ENCODE assay signal across 8 cellular contexts in the genomic region with DNA sequence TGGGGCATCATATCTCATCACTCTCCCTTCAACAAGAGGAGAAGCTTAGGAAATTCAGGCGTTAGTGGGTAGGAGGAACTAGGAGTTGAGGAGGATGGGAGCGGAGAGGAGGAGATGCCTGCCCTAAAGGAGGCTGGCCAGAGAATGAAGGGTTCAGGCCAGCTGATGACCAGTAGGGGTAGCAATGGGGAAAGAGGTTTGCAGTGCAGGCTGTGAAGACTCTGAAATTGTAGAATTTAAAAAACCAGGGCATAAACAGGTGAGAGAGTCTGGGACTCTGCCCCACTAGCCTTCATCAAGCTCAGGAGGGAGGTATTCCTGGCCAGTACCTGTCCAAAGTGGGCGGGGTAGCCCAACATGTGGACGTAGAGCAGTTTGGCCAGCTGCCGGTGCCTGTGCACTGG. TPM values are rescaled to one million over a fixed set of nuclear protein-coding genes. Genes with fewer than 3 reads are reported as not detected.
DNase-seq lines count a peak whose midpoint lies in the region; ATAC-seq and TF ChIP-seq lines count a peak whose summit lies in the region.

No MANE protein-coding gene starts in this region.

- no peak overlapping the region for H3K23ac ChIP-seq in H9 (ENCODE audit: insufficient read length, low read depth, low read length)

- H2AK5ac ChIP-seq in H9 (ENCODE audit: insufficient read length, low read length) = no peak overlapping the region

- peaks cover 22% of the 10 kb centered on the region for H3K4me1 ChIP-seq in CD8-positive, alpha-beta memory T cell (ENCODE audit: insufficient read depth, low read length)
- H3K4me1 ChIP-seq in H9 (ENCODE audit: insufficient read depth, low read length) (peaks cover 9% of the 10 kb centered on the region), heart right ventricle (peaks cover 2 to 28% (median 12%) of the 10 kb centered on the region in 9 donors)

- no peaks in the 10 kb centered on the region for H3K27me3 ChIP-seq in CD8-positive, alpha-beta memory T cell (ENCODE audit: insufficient read depth, low read length, poor library complexity, severe bottlenecking)
- H3K27me3 ChIP-seq in H9 (ENCODE audit: insufficient read depth, low read length) (no peaks in the 10 kb centered on the region), heart right ventricle (peaks cover 0 to 9% (median 0%) of the 10 kb centered on the region in 7 donors)

- no peaks in the 10 kb centered on the region for H3K9me3 Mint-ChIP-seq in CD8-positive, alpha-beta memory T cell
- H3K9me3 Mint-ChIP-seq in H9 (no peaks in the 10 kb centered on the region), WTC11 (no peaks in the 10 kb centered on the region)

- no peaks in the 10 kb centered on the region for H3K79me2 ChIP-seq in H9 (ENCODE audit: insufficient read depth, low read length)

- H3K27ac ChIP-seq in CD8-positive, alpha-beta memory T cell (ENCODE audit: low read depth, low read length) = peak overlapping the region; percentile 82
- H3K27ac ChIP-seq in H9 (ENCODE audit: insufficient read length, low read depth, low read length) (no peak overlapping the region), heart right ventricle (peak overlapping the region in 8 of 10 donors; percentile 61 to 90 (median 71))

- H3K4ac ChIP-seq in H9 (ENCODE audit: low read depth, low read length) = no peak overlapping the region

- H3K14ac ChIP-seq in H9 (ENCODE audit: insufficient read depth, low read length) = no peak overlapping the region

- H3T11ph ChIP-seq in H9 (ENCODE audit: low read length) = no peak overlapping the region

- CTCF ChIA-PET in CD8-positive, alpha-beta memory T cell (lab: Charles Lee) = interaction anchor here (1.1 to 1.5 kb wide), 2 partner anchors 22 to 35 kb away, joined by 3 read pairs; no protein-coding TSS in a partner anchor
- CTCF ChIA-PET in WTC11 (lab: Charles Lee) = interaction anchor here (0.7 to 2.2 kb wide), 10 partner anchors 9 to 628 kb away, joined by 3 to 11 read pairs (median 6); a partner anchor contains a TSS

- H2AFZ ChIP-seq in H9 (ENCODE audit: low read length) = no peak overlapping the region

- no peaks in the 10 kb centered on the region for H3K79me1 ChIP-seq in H9 (ENCODE audit: insufficient read depth, low read depth, low read length, poor library complexity, severe bottlenecking)

- no peak overlapping the region for H4K8ac ChIP-seq in H9 (replicated peaks; ENCODE audit: insufficient read length, low read depth, low read length)

- peaks cover 0 to 3% of the 10 kb centered on the region in 2 donors for H3K27me3 Mint-ChIP-seq in CD8-positive, alpha-beta memory T cell
- H3K27me3 Mint-ChIP-seq in H9 (ENCODE audit: low read depth) = no peaks in the 10 kb centered on the region; the same call in 1 of the 2 replicates
- no peaks in the 10 kb centered on the region; the same call in 1 of the 2 replicates for H3K27me3 Mint-ChIP-seq in WTC11 (ENCODE audit: low read depth)

- no peak overlapping the region for H4K5ac ChIP-seq in H9 (ENCODE audit: insufficient read length, low read depth, low read length)

- H3K4me3 Mint-ChIP-seq in CD8-positive, alpha-beta memory T cell = peak overlapping the region; percentile 98 to 100 (median 99)
- peak overlapping the region; percentile 95 to 99 for H3K4me3 Mint-ChIP-seq in H9
- H3K4me3 Mint-ChIP-seq in WTC11 = peak overlapping the region; percentile 98

- no peak overlapping the region for H2BK20ac ChIP-seq in H9 (ENCODE audit: low read depth, low read length, poor library complexity, severe bottlenecking)

- H3K9me3 ChIP-seq in CD8-positive, alpha-beta memory T cell (ENCODE audit: low read length) = no peaks in the 10 kb centered on the region
- no peaks in the 10 kb centered on the region for H3K9me3 ChIP-seq in H9 (ENCODE audit: control insufficient read depth, low read depth, low read length)
- no peaks in the 10 kb centered on the region for H3K9me3 ChIP-seq in heart right ventricle

- peak; percentile 26; the same call in 2 of the 3 replicates for TF ChIP-seq CTCF in H9 (conservative IDR thresholded peaks at IDR 0.05)
- no peak for TF ChIP-seq CTCF in WTC11 (IDR thresholded peaks at IDR 0.05)
- peak in 4 of 9 donors; percentile 4 to 26 (median 20) for TF ChIP-seq CTCF in heart right ventricle (IDR thresholded peaks at IDR 0.05)

- H3K27ac Mint-ChIP-seq in CD8-positive, alpha-beta memory T cell = peak overlapping the region; percentile 68 to 99 (median 98)
- H3K27ac Mint-ChIP-seq in H9 = peak overlapping the region in 2 of 3 experiments; percentile 39 to 94; a peak in 2 of 7 replicates
- H3K27ac Mint-ChIP-seq in WTC11 = no peak overlapping the region

- ATAC-seq in WTC11 (no peak; the same call in 1 of the 2 replicates), heart right ventricle (peak in 5 of 8 donors; percentile 1 to 22 (median 18)), GM21367 (IDR thresholded peaks at IDR 0.05; ENCODE audit: unreplicated experiment) (no peak)

- intact Hi-C loops in heart right ventricle (cut with DNase I) = loop anchor here in 3 of 10 donors (10.0 kb wide), 2 partner anchors 242 to 302 kb away; a partner anchor contains a TSS

- H4K91ac ChIP-seq in H9 (ENCODE audit: insufficient read length, low read depth, low read length) = no peak overlapping the region

- H3K23me2 ChIP-seq in H9 (ENCODE audit: insufficient read length, low read depth, low read length, poor library complexity, severe bottlenecking) = peaks cover 3% of the 10 kb centered on the region

- H3K56ac ChIP-seq in H9 (ENCODE audit: insufficient read length, low read depth, low read length) = no peak overlapping the region

- no CpG with 5 or more reads among the region's 5 CpGs for WGBS in H9 (ENCODE audit: extremely low coverage, insufficient read length, low lambda C conversion rate)
- 9 to 20% methylated on average over 5 of the region's 5 CpGs for WGBS in heart right ventricle, 2 donors

- no peak overlapping the region for H2BK15ac ChIP-seq in H9 (ENCODE audit: low read depth, low read length)

- DNase-seq in CD8-positive, alpha-beta memory T cell = no peak
- no peak for DNase-seq in H9
- no peak for DNase-seq in WTC11 (ENCODE audit: low spot score)
- DNase-seq in heart right ventricle = no peak
- no peak for DNase-seq in skeletal muscle cell (ENCODE audit: low read depth)
- no peak for DNase-seq in NK-92 (lab: John Stamatoyannopoulos, UW; ENCODE audit: unreplicated experiment)
- no peak for DNase-seq in NCI-H345 treated with DMSO at 0.1 percent for 48 hours (lab: John Stamatoyannopoulos, UW; ENCODE audit: unreplicated experiment)

- peaks cover 0 to 52% (median 4%) of the 10 kb centered on the region in 3 donors for H3K36me3 Mint-ChIP-seq in CD8-positive, alpha-beta memory T cell
- H3K36me3 Mint-ChIP-seq in H9 (ENCODE audit: insufficient read depth in 1 of 3, low read depth in 3 of 3) (peaks cover 9 to 40% (median 39%) of the 10 kb centered on the region in 3 experiments), WTC11 (peaks cover 16% of the 10 kb centered on the region)

- peaks cover 32% of the 10 kb centered on the region for H3K36me3 ChIP-seq in CD8-positive, alpha-beta memory T cell (ENCODE audit: insufficient read depth, low read length)
- H3K36me3 ChIP-seq in heart right ventricle = peaks cover 0 to 41% (median 0%) of the 10 kb centered on the region in 9 donors

- peaks cover 32 to 51% (median 34%) of the 10 kb centered on the region in 3 donors for H3K4me1 Mint-ChIP-seq in CD8-positive, alpha-beta memory T cell
- peaks cover 29 to 34% of the 10 kb centered on the region in 2 experiments for H3K4me1 Mint-ChIP-seq in H9
- peaks cover 36% of the 10 kb centered on the region for H3K4me1 Mint-ChIP-seq in WTC11

- POLR2A ChIA-PET in CD8-positive, alpha-beta memory T cell (lab: Charles Lee) = interaction anchor here (0.7 to 1.6 kb wide), 2 partner anchors 11 to 562 kb away, joined by 3 to 6 read pairs; a partner anchor contains a TSS
- POLR2A ChIA-PET in WTC11 (lab: Charles Lee) = interaction anchor here (0.6 to 1.5 kb wide), 7 partner anchors 8 to 502 kb away, joined by 3 to 6 read pairs (median 4); a partner anchor contains a TSS

- peak overlapping the region; percentile 75 for H3K4me2 ChIP-seq in H9 (ENCODE audit: insufficient read depth, insufficient read length, low read length)

- H2BK120ac ChIP-seq in H9 (ENCODE audit: low read depth, low read length, poor library complexity, severe bottlenecking) = no peak overlapping the region

- H2BK5ac ChIP-seq in H9 (ENCODE audit: insufficient read length, low read length) = no peak overlapping the region

- H4K20me1 ChIP-seq in H9 (ENCODE audit: control insufficient read depth, insufficient read depth, insufficient read length) = peaks cover 3% of the 10 kb centered on the region

- H2BK12ac ChIP-seq in H9 (ENCODE audit: insufficient read length, low read depth, low read length) = no peak overlapping the region

- H3K9ac ChIP-seq in H9 (ENCODE audit: extremely low read depth, insufficient read length, low read length) = peak overlapping the region; percentile 18

- H3K4me3 ChIP-seq in CD8-positive, alpha-beta memory T cell (ENCODE audit: low read length) = peak overlapping the region; percentile 93
- H3K4me3 ChIP-seq in heart right ventricle (peak overlapping the region; percentile 59 to 78 (median 64)), skeletal muscle cell (ENCODE audit: low read depth, low read length) (peak overlapping the region; percentile 59)

- H3K18ac ChIP-seq in H9 (ENCODE audit: insufficient read length, low read depth, low read length) = no peak overlapping the region

RNA-seq across cellular contexts. Expression of a gene that starts 0.8 kb away (rescaled TPM):
- 100 to 1,000 TPM; 152 to 154 TPM for total RNA-seq in CD8-positive, alpha-beta memory T cell
- polyA plus RNA-seq in CD8-positive, alpha-beta memory T cell = 80.8 TPM
- total RNA-seq in H9 (2021) = 107 and 121 TPM in 2 replicates
- 108 to 122 TPM (median 115 TPM) in 3 replicates for total RNA-seq in WTC11 (2021)
- 10 to 100 TPM in 5 of 10 donors, 1 to 10 TPM in 5; 6.6 to 19.9 (median 9.9) TPM for total RNA-seq in heart right ventricle
- polyA plus RNA-seq in heart right ventricle = 10 to 100 TPM; 10.4 to 58.5 TPM

RNA-seq across cellular contexts. Expression of a gene that starts 10.7 kb away (rescaled TPM):
- total RNA-seq in CD8-positive, alpha-beta memory T cell = 10 to 100 TPM; 13.4 TPM
- 10.7 TPM for polyA plus RNA-seq in CD8-positive, alpha-beta memory T cell
- total RNA-seq in H9 (2021) (13.4 and 15.6 TPM in 2 replicates), WTC11 (2021) (20.0 to 26.2 TPM (median 25.4 TPM) in 3 replicates), heart right ventricle (10 to 100 TPM; 15.8 to 27.9 (median 18.0) TPM)
- polyA plus RNA-seq in heart right ventricle = 10 to 100 TPM in 1 of 2 donors, 1 to 10 TPM in 1; 8.7 to 20.8 TPM

RNA-seq across cellular contexts. Expression of a gene that starts 11.8 kb away (rescaled TPM):
- 1 to 10 TPM; 1.8 TPM for total RNA-seq in CD8-positive, alpha-beta memory T cell
- polyA plus RNA-seq in CD8-positive, alpha-beta memory T cell = not detected
- total RNA-seq in H9 (2021) (6.7 and 6.8 TPM in 2 replicates), WTC11 (2021) (50.1 to 62.0 TPM (median 60.0 TPM) in 3 replicates), heart right ventricle (under 1 TPM in 9 of 10 donors, not detected in 1; 0.06 to 0.38 (median 0.15) TPM)
- polyA plus RNA-seq in heart right ventricle = under 1 TPM; 0.07 to 0.22 TPM

RNA-seq across cellular contexts. Expression of a gene that starts 15.2 kb away (rescaled TPM):
- total RNA-seq in CD8-positive, alpha-beta memory T cell = 1 to 10 TPM; 2.4 to 2.5 TPM
- polyA plus RNA-seq in CD8-positive, alpha-beta memory T cell = not detected
- total RNA-seq in H9 (2021) (19.2 and 19.4 TPM in 2 replicates), WTC11 (2021) (16.4 to 26.2 TPM (median 25.7 TPM) in 3 replicates), heart right ventricle (1 to 10 TPM in 5 of 10 donors, under 1 TPM in 5; 0.57 to 1.9 (median 1.1) TPM)
- 1 to 10 TPM in 1 of 2 donors, under 1 TPM in 1; 0.25 to 1.0 TPM for polyA plus RNA-seq in heart right ventricle

Comparison
In these comparisons a context has a peak if more than half of its experiments do, and no peak if none do; other contexts are left out.
1. ATAC-seq: peak in heart right ventricle (5 of 8); none in WTC11 (single experiment) and GM21367 (single experiment).
2. Peak in every context shown above with its lines, with median percentiles within 50 percentile points of each other: H3K4me3 ChIP-seq and H3K4me3 Mint-ChIP-seq.